19 cellular contexts compared by ENCODE assay signal in the genomic region with DNA sequence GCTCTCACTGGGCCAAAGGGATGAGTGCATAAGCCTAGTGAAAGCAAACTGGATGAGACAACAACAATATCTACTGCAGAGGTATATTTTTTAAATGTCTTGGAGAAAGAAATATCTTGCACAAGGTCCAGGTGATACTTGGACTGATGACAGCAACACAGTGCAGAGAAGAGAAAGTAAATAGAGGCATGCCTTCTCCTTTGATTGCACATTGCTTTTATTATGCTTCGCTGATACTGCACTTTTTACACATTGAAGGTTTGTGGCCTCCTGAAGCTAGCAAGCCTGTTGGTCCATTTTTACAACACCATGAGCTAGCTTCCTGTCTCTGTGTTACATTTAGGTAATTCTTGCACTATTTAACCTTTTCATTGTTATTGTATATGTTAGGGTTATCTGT.
DNase-seq lines count a peak whose midpoint lies in the region; ATAC-seq, FAIRE-seq and TF ChIP-seq lines count a peak whose summit lies in the region.
"Had no signal": no experiment of that assay in that cellular context is flagged by ENCODE, and none has a peak within 500 bp of the region (broad histone marks: within the 10 kb centered on the region; RNA-seq: fewer than 3 reads in every experiment).

No MANE protein-coding gene starts in this region.

- 100% methylated on average over 1 of the region's 1 CpG; no CpG with 5 or more reads in 1 of the 2 experiments for WGBS in H1 (ENCODE audit: extremely low coverage in 1 of 2, insufficient coverage in 1 of 2, insufficient read length in 1 of 2, insufficient replicate concordance in 2 of 2, low coverage in 1 of 2, low lambda C conversion rate in 2 of 2, missing lambda C conversion rate in 1 of 2), 2 experiments
- WGBS in body of pancreas, 2 donors, result 64 to 79% methylated on average over 1 of the region's 1 CpG

- H3K9ac ChIP-seq in H1 (replicated peaks in 1 of 4; ENCODE audit: extremely low read depth in 1 of 4, low read depth in 3 of 4, low read length in 3 of 4), result no peak overlapping the region

- H3K36me3 Mint-ChIP-seq in GM23338 (ENCODE audit: low read depth), result no peaks in the 10 kb centered on the region; the same call in 2 of the 3 replicates
- H3K36me3 Mint-ChIP-seq: CD4-positive, alpha-beta memory T cell had no signal

- H3K23me2 ChIP-seq in H1 (ENCODE audit: low read depth, low read length), result no peaks in the 10 kb centered on the region; the same call in 1 of the 2 replicates

- intact Hi-C loops in mucosa of descending colon (cut with DNase I, micrococcal nuclease) (no loop called here), body of pancreas (cut with DNase I) (no loop called here)

- H3K79me1 ChIP-seq in H1 (ENCODE audit: low read depth, low read length), result no peaks in the 10 kb centered on the region

- ATAC-seq in GM23338 (no peak), mucosa of descending colon (peak; percentile 54), body of pancreas (no peak)
- ATAC-seq: GM12878, HCT116 had no signal

- TF ChIP-seq EP300 in H1 (IDR thresholded peaks at IDR 0.05; ENCODE audit: borderline replicate concordance in 1 of 2, low read depth in 2 of 2, low read length in 2 of 2), result no peak

- CTCF ChIA-PET in H1 (lab: Charles Lee; ENCODE audit: partially characterized antibody), result interaction anchor here (1.2 to 1.9 kb wide), 3 partner anchors 13 to 145 kb away, joined by 3 to 5 read pairs (median 4); no protein-coding TSS in a partner anchor

- TF ChIP-seq RAD21 in H1 (IDR thresholded peaks at IDR 0.05 in 1 of 2, conservative IDR thresholded peaks at IDR 0.05 in 1 of 2; ENCODE audit: low read depth in 2 of 2, low read length in 2 of 2), result no peak

- H3K27me3 ChIP-seq in GM23338 (ENCODE audit: insufficient read depth) (no peaks in the 10 kb centered on the region), H1 (replicated peaks in 1 of 4; ENCODE audit: control insufficient read depth in 3 of 4, extremely low read depth in 1 of 4, insufficient read depth in 3 of 4, low read length in 3 of 4) (no peaks in the 10 kb centered on the region), body of pancreas (no peaks in the 10 kb centered on the region)

- H3K4me1 ChIP-seq in GM23338 (ENCODE audit: insufficient read depth) (peaks cover 17% of the 10 kb centered on the region), H1 (replicated peaks in 1 of 4; ENCODE audit: control insufficient read depth in 3 of 4, insufficient read depth in 4 of 4, low read length in 3 of 4) (peaks cover 0 to 8% (median 0%) of the 10 kb centered on the region in 4 experiments; a peak in 2 of 7 replicates), mucosa of descending colon (ENCODE audit: low read depth) (peaks cover 4% of the 10 kb centered on the region), body of pancreas (no peaks in the 10 kb centered on the region)

- TF ChIP-seq CTCF in GM23338 (conservative IDR thresholded peaks at IDR 0.05; ENCODE audit: low read depth in 2 of 2) (no peak), H1 (IDR thresholded peaks at IDR 0.05; ENCODE audit: control extremely low read depth in 1 of 3, insufficient read depth in 1 of 3, low read depth in 1 of 3, low read length in 3 of 3) (no peak), mucosa of descending colon (IDR thresholded peaks at IDR 0.05) (no peak), GM13976 (IDR thresholded peaks at IDR 0.05; ENCODE audit: borderline replicate concordance, control extremely low read depth, extremely low read depth, insufficient read depth, missing control alignments) (no peak), body of pancreas (IDR thresholded peaks at IDR 0.05) (no peak)

- H3K27ac Mint-ChIP-seq in GM23338, result peak overlapping the region; percentile 21; the same call in 1 of the 2 replicates
- H3K27ac Mint-ChIP-seq: CD4-positive, alpha-beta memory T cell had no signal

- no peak overlapping the region for H3K27ac ChIP-seq in GM23338 (ENCODE audit: low read depth)
- H3K27ac ChIP-seq in H1 (ENCODE audit: low read depth, low read length), result no peak overlapping the region
- no peak overlapping the region for H3K27ac ChIP-seq in body of pancreas

- H4K20me1 ChIP-seq in GM23338 (replicated peaks; ENCODE audit: insufficient read depth) (no peaks in the 10 kb centered on the region), H1 (replicated peaks in 1 of 2; ENCODE audit: control insufficient read depth in 1 of 2, insufficient read depth in 2 of 2, low read length in 2 of 2) (no peaks in the 10 kb centered on the region)

- no peak overlapping the region for H3K4me3 Mint-ChIP-seq in GM23338
- H3K4me3 Mint-ChIP-seq: CD4-positive, alpha-beta memory T cell had no signal

- peak overlapping the region; percentile 19; the same call in 1 of the 2 replicates for H2BK12ac ChIP-seq in H1 (ENCODE audit: low read depth, low read length)

- H4K91ac ChIP-seq in H1 (replicated peaks; ENCODE audit: insufficient read length, low read length), result no peak overlapping the region

- H3F3A ChIP-seq in GM23338 (replicated peaks; ENCODE audit: low read depth), result no peaks in the 10 kb centered on the region

- H3K9me3 ChIP-seq in H1 (ENCODE audit: insufficient read depth in 2 of 2, low read depth in 1 of 2, low read length in 1 of 2), result no peaks in the 10 kb centered on the region; a peak in 1 of 4 replicates
- H3K9me3 ChIP-seq in mucosa of descending colon, result peaks cover 3% of the 10 kb centered on the region
- H3K9me3 ChIP-seq in body of pancreas, result no peaks in the 10 kb centered on the region

- H3K14ac ChIP-seq in H1 (ENCODE audit: insufficient read length), result no peak overlapping the region

- H4K5ac ChIP-seq in H1 (ENCODE audit: insufficient read length, low read depth, low read length), result no peak overlapping the region

- peaks cover 9% of the 10 kb centered on the region; the same call in 2 of the 3 replicates for H3K4me1 Mint-ChIP-seq in GM23338
- H3K4me1 Mint-ChIP-seq: CD4-positive, alpha-beta memory T cell had no signal

- no peaks in the 10 kb centered on the region for H3K27me3 Mint-ChIP-seq in GM23338 (ENCODE audit: insufficient read depth, low read depth, poor library complexity)
- H3K27me3 Mint-ChIP-seq: CD4-positive, alpha-beta memory T cell had no signal

- H3K4me3 ChIP-seq in GM23338 (no peak overlapping the region), H1 (ENCODE audit: extremely low read depth in 1 of 4, insufficient read depth in 2 of 4, low read depth in 3 of 4, low read length in 4 of 4) (no peak overlapping the region), mucosa of descending colon (no peak overlapping the region), body of pancreas (no peak overlapping the region)
- H3K4me3 ChIP-seq: GM12878 had no signal

- peak overlapping the region; percentile 40; the same call in 1 of the 2 replicates for H2BK5ac ChIP-seq in H1 (ENCODE audit: low read depth, low read length)

- in situ Hi-C loops in GM13976 (cut with MboI; ENCODE audit: low sequenced_read_pairs, unreplicated experiment), result no loop called here

- DNase-seq in GM23338 (ENCODE audit: low spot score), result no peak
- DNase-seq in H1 (ENCODE audit: low read depth in 1 of 2, low spot score in 2 of 2), result no peak
- peak in 1 of 3 donors; percentile 27 for DNase-seq in mucosa of descending colon
- no peak for DNase-seq in activated CD4-positive, alpha-beta T cell treated with anti-CD3 and anti-CD28 coated beads, Interleukin-2, amount 50 U/mL, for 4 hours
- DNase-seq in GM13976 (ENCODE audit: low spot score), result no peak
- DNase-seq in body of pancreas, result no peak
- no peak for DNase-seq in GM19238 (ENCODE audit: insufficient read length, low spot score)
- DNase-seq: C1 segment of cervical spinal cord; Calu3; CD4-positive, alpha-beta memory T cell; COR-L47; DMS53; DMS79 treated with DMSO at 0.1 percent for 48 hours; GDM1; GOT3; H7 had no signal

- H3K79me2 ChIP-seq in GM23338 (replicated peaks; ENCODE audit: insufficient read depth) (no peaks in the 10 kb centered on the region), H1 (ENCODE audit: control insufficient read depth in 1 of 2, insufficient read depth in 2 of 2, low read length in 2 of 2) (no peaks in the 10 kb centered on the region)

- TF ChIP-seq POLR2A in H1 (IDR thresholded peaks at IDR 0.05; ENCODE audit: control extremely low read depth in 1 of 2, low read depth in 2 of 2, low read length in 2 of 2) (no peak), body of pancreas (IDR thresholded peaks at IDR 0.05) (no peak)

- no peaks in the 10 kb centered on the region for H3K9me3 Mint-ChIP-seq in GM23338

- H2BK20ac ChIP-seq in H1 (ENCODE audit: low read length), result no peak overlapping the region

- peak overlapping the region; percentile 78; the same call in 1 of the 2 replicates for H2AFZ ChIP-seq in GM23338
- H2AFZ ChIP-seq in H1 (ENCODE audit: low read length), result peak overlapping the region; percentile 19; the same call in 1 of the 2 replicates

- H3K4me2 ChIP-seq in GM23338 (no peak overlapping the region), H1 (ENCODE audit: insufficient read depth in 1 of 2, low read depth in 2 of 2, low read length in 2 of 2) (no peak overlapping the region)

- POLR2A ChIA-PET in H1 (lab: Charles Lee; ENCODE audit: partially characterized antibody), result no interaction called here

- peaks cover 19% of the 10 kb centered on the region for H3K9me2 ChIP-seq in GM23338 (ENCODE audit: insufficient read depth)

- FAIRE-seq in H1 (lab: Jason Lieb, UNC), result no peak
- FAIRE-seq: GM12878, GM18507 had no signal

- no peak overlapping the region for H3K18ac ChIP-seq in H1 (ENCODE audit: extremely low read depth, low read length)

- no peak overlapping the region for H2BK15ac ChIP-seq in H1 (ENCODE audit: low read length)

- H3K56ac ChIP-seq in H1 (replicated peaks; ENCODE audit: insufficient read length, low read depth, low read length), result no peak overlapping the region

- no peak overlapping the region for H4K8ac ChIP-seq in H1 (ENCODE audit: extremely low read depth, insufficient read depth, low read length)

- H3K36me3 ChIP-seq in GM23338 (ENCODE audit: insufficient read depth), result no peaks in the 10 kb centered on the region
- no peaks in the 10 kb centered on the region for H3K36me3 ChIP-seq in H1 (ENCODE audit: control insufficient read depth in 2 of 4, insufficient read depth in 4 of 4, low read length in 3 of 4)
- H3K36me3 ChIP-seq in mucosa of descending colon (ENCODE audit: low read depth), result no peaks in the 10 kb centered on the region
- H3K36me3 ChIP-seq in body of pancreas (replicated peaks in 1 of 2; ENCODE audit: insufficient read depth in 1 of 2, low read depth in 2 of 2), result no peaks in the 10 kb centered on the region

- no peak overlapping the region for H3K23ac ChIP-seq in H1 (ENCODE audit: insufficient read length)

- H2BK120ac ChIP-seq in H1 (replicated peaks; ENCODE audit: low read depth, low read length), result no peak overlapping the region

- no peak overlapping the region for H2AK5ac ChIP-seq in H1 (ENCODE audit: low read depth, low read length)

- no peak overlapping the region for H3K4ac ChIP-seq in H1 (replicated peaks; ENCODE audit: insufficient read length, low read depth, low read length)

TF ChIP-seq in H1, 55 proteins besides CTCF, POLR2A, EP300 and RAD21:
- TF ChIP-seq FOSL1 (IDR thresholded peaks at IDR 0.05; ENCODE audit: insufficient read depth, low read depth, low read length), result no peak
TF ChIP-seq in H1: peak in this region for 0.
